Comparison of ENCODE assay signal across 9 cellular contexts in the genomic region with DNA sequence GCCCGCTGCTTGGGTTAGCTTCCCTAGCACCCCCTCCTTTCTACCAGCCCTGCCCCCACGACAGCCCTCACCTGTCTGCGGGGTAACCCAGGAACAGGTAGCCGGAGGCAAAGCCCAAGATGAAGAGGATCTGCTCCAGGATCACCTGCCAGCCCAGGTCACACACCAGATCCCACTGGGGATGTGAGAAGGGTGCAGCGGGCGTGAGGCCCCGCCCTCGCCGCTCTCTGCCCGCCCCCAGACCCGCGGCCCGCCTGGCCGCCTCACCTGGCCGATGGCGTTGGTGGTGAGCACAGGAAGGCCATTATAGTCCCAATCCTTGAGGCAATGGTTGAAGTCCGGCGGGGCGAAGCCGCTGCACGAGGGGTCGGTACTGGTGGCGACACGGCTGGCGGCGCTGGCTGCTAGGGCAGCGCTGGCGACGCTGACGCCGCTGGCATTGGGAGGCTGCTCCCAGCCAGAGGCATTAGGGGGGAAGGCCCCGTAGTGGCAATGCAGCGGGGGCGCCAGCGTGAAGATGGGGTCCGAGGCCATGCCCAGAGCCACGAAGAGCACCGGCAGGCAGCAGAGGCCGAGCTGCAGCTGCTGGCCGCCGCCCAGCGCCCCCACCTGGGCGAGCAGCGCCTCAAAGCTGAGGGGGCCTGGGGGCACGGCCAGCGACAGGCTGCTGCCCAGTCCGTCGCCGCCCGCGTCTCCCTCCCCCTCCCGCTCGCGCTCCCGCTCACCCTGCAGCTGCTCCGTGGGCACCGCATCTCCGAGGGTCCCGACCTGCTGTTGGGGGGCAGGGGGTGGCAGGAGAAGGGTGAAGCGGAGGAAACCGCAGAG. TPM values are rescaled to one million over a fixed set of nuclear protein-coding genes. Genes with fewer than 3 reads are reported as not detected.
DNase-seq lines count a peak whose midpoint lies in the region; ATAC-seq, FAIRE-seq and TF ChIP-seq lines count a peak whose summit lies in the region.
"Had no signal": no experiment of that assay in that cellular context is flagged by ENCODE, and none has a peak within 500 bp of the region (broad histone marks: within the 10 kb centered on the region; RNA-seq: fewer than 3 reads in every experiment).

No MANE protein-coding gene starts in this region.

- peak; percentile 61 for ATAC-seq in K562
- ATAC-seq in stimulated activated naive B cell treated with anti-CD40 and anti-IgM and Interleukin-4, amounts not matched to agents 10 μg/mL and 1 μg/mL and 100 μg/mL, for 72 hours (replicated peaks), result peak; percentile 18 to 30
- ATAC-seq in GM21619 (IDR thresholded peaks at IDR 0.05; ENCODE audit: unreplicated experiment), result no peak

- no peaks in the 10 kb centered on the region for H3K9me1 ChIP-seq in K562 (ENCODE audit: control insufficient read depth, insufficient read depth, low read length)

- no peaks in the 10 kb centered on the region for H3K79me2 ChIP-seq in K562 (ENCODE audit: control insufficient read depth, insufficient read depth, low read length)

- no peak overlapping the region for H3K4me2 ChIP-seq in K562 (ENCODE audit: insufficient read depth, low read length)

- no peaks in the 10 kb centered on the region for H3K36me3 ChIP-seq in K562 (ENCODE audit: control insufficient read depth, insufficient read depth, low read length)

- no peak overlapping the region for H3K9ac ChIP-seq in K562 (ENCODE audit: insufficient read depth in 1 of 2, low read depth in 2 of 2, low read length in 2 of 2)

- no peaks in the 10 kb centered on the region for H3K9me3 Mint-ChIP-seq in activated CD4-positive, alpha-beta T cell treated with anti-CD3 and anti-CD28 coated beads, Interleukin-2, amount 10 ng/mL, durations not matched to agents 7 days and 5 days
- peaks cover 0 to 8% (median 0%) of the 10 kb centered on the region in 6 donors for H3K9me3 Mint-ChIP-seq in immature natural killer cell
- H3K9me3 Mint-ChIP-seq in stimulated activated naive B cell treated with anti-CD40 and anti-IgM and Interleukin-4, amounts not matched to agents 10 μg/mL and 1 μg/mL and 100 μg/mL, for 72 hours, result peaks cover 0 to 3% of the 10 kb centered on the region in 2 donors

- 0 out of 6 replicates have a peak, but pooled peaks of 1 of the 3 experiments have one; percentile 5 for TF ChIP-seq CTCF in K562 (IDR thresholded peaks at IDR 0.05 in 2 of 3, conservative IDR thresholded peaks at IDR 0.05 in 1 of 3; ENCODE audit: insufficient read depth in 2 of 3, low read depth in 1 of 3, low read length in 3 of 3)

- POLR2A ChIA-PET in activated CD4-positive, alpha-beta T cell treated with anti-CD3 and anti-CD28 coated beads, Interleukin-2, amount 10 ng/mL, durations not matched to agents 7 days and 5 days (lab: Charles Lee), result no interaction called here
- POLR2A ChIA-PET in K562 (lab: Yijun Ruan, JAX), result no interaction called here

- H3K27ac Mint-ChIP-seq in activated CD4-positive, alpha-beta T cell treated with anti-CD3 and anti-CD28 coated beads, Interleukin-2, amount 10 ng/mL, durations not matched to agents 7 days and 5 days, result no peak overlapping the region
- no peak overlapping the region for H3K27ac Mint-ChIP-seq in immature natural killer cell
- no peak overlapping the region for H3K27ac Mint-ChIP-seq in stimulated activated naive B cell treated with anti-CD40 and anti-IgM and Interleukin-4, amounts not matched to agents 10 μg/mL and 1 μg/mL and 100 μg/mL, for 72 hours

- WGBS in K562 (ENCODE audit: insufficient coverage, low coverage, missing lambda C conversion rate), result 16% methylated on average over 23 of the region's 61 CpGs

- H3K4me1 Mint-ChIP-seq in activated CD4-positive, alpha-beta T cell treated with anti-CD3 and anti-CD28 coated beads, Interleukin-2, amount 10 ng/mL, durations not matched to agents 7 days and 5 days, result peaks cover 9% of the 10 kb centered on the region
- peaks cover 10 to 19% of the 10 kb centered on the region in 2 donors for H3K4me1 Mint-ChIP-seq in immature natural killer cell
- no peaks in the 10 kb centered on the region for H3K4me1 Mint-ChIP-seq in stimulated activated naive B cell treated with anti-CD40 and anti-IgM and Interleukin-4, amounts not matched to agents 10 μg/mL and 1 μg/mL and 100 μg/mL, for 72 hours

- peaks cover 0 to 18% of the 10 kb centered on the region in 2 experiments; a peak in 2 of 5 replicates for H3K4me1 ChIP-seq in K562 (replicated peaks in 1 of 2; ENCODE audit: control insufficient read depth in 2 of 2, insufficient read depth in 2 of 2, low read length in 2 of 2)

- no peak overlapping the region for H3K27ac ChIP-seq in K562 (ENCODE audit: extremely low read depth, low read depth, low read length)

- peak overlapping the region; percentile 66 for H3K4me3 Mint-ChIP-seq in activated CD4-positive, alpha-beta T cell treated with anti-CD3 and anti-CD28 coated beads, Interleukin-2, amount 10 ng/mL, durations not matched to agents 7 days and 5 days
- peak overlapping the region; percentile 31 to 83 (median 50) for H3K4me3 Mint-ChIP-seq in immature natural killer cell
- H3K4me3 Mint-ChIP-seq in stimulated activated naive B cell treated with anti-CD40 and anti-IgM and Interleukin-4, amounts not matched to agents 10 μg/mL and 1 μg/mL and 100 μg/mL, for 72 hours, result peak overlapping the region; percentile 45 to 71

- peaks cover 41% of the 10 kb centered on the region for H3K27me3 Mint-ChIP-seq in activated CD4-positive, alpha-beta T cell treated with anti-CD3 and anti-CD28 coated beads, Interleukin-2, amount 10 ng/mL, durations not matched to agents 7 days and 5 days
- H3K27me3 Mint-ChIP-seq in immature natural killer cell (ENCODE audit: low read depth in 3 of 3), result peaks cover 12 to 22% (median 15%) of the 10 kb centered on the region in 3 donors
- peaks cover 71 to 89% of the 10 kb centered on the region in 2 donors for H3K27me3 Mint-ChIP-seq in stimulated activated naive B cell treated with anti-CD40 and anti-IgM and Interleukin-4, amounts not matched to agents 10 μg/mL and 1 μg/mL and 100 μg/mL, for 72 hours

- no peak for TF ChIP-seq POLR2A in K562 (conservative IDR thresholded peaks at IDR 0.05)

- H3K9me3 ChIP-seq in K562 (replicated peaks; ENCODE audit: control insufficient read depth, insufficient read depth, low read depth, low read length), result no peaks in the 10 kb centered on the region

- intact Hi-C loops in K562 (cut with micrococcal nuclease), result no loop called here

- DNase-seq in activated CD4-positive, alpha-beta T cell treated with anti-CD3 and anti-CD28 coated beads, Interleukin-2, amount 10 ng/mL, durations not matched to agents 7 days and 5 days, result no peak
- DNase-seq in activated CD4-positive, alpha-beta T cell treated with anti-CD3 and anti-CD28 coated beads, Interleukin-2, amount 50 U/mL, for 48 hours, result no peak
- DNase-seq in K562 (ENCODE audit: extremely low read depth in 1 of 4, low spot score in 3 of 4), result peak in 2 of 4 experiments; percentile 27 to 28
- DNase-seq in immature natural killer cell, result no peak
- DNase-seq in stimulated activated naive B cell treated with anti-CD40 and anti-IgM and Interleukin-4, amounts not matched to agents 10 μg/mL and 1 μg/mL and 100 μg/mL, for 72 hours, result no peak
- DNase-seq in RKO (ENCODE audit: low spot score), result no peak
- no peak for DNase-seq in ACHN

- in situ Hi-C loops in K562 (cut with MboI) (no loop called here), ACHN (cut with HindIII; ENCODE audit: low pct_ligation_motif_present, low pct_unique_long_range_greater_than_20kb, low sequenced_read_pairs) (no loop called here)

- H3K36me3 Mint-ChIP-seq in activated CD4-positive, alpha-beta T cell treated with anti-CD3 and anti-CD28 coated beads, Interleukin-2, amount 10 ng/mL, durations not matched to agents 7 days and 5 days (ENCODE audit: low read depth), result no peaks in the 10 kb centered on the region
- H3K36me3 Mint-ChIP-seq in immature natural killer cell, result peaks cover 0 to 3% (median 0%) of the 10 kb centered on the region in 3 donors
- H3K36me3 Mint-ChIP-seq in stimulated activated naive B cell treated with anti-CD40 and anti-IgM and Interleukin-4, amounts not matched to agents 10 μg/mL and 1 μg/mL and 100 μg/mL, for 72 hours, result no peaks in the 10 kb centered on the region

- no TSS peak for BruUV-seq in K562 (replicated peaks; lab: Mats Ljungman, UMichigan)

- H4K20me1 ChIP-seq in K562 (replicated peaks; ENCODE audit: control insufficient read depth, insufficient read depth, low read length), result no peaks in the 10 kb centered on the region; the same call in 1 of the 2 replicates

- CTCF ChIA-PET in activated CD4-positive, alpha-beta T cell treated with anti-CD3 and anti-CD28 coated beads, Interleukin-2, amount 10 ng/mL, durations not matched to agents 7 days and 5 days (lab: Charles Lee), result interaction anchor here (0.6 to 1.2 kb wide), 3 partner anchors 41 to 763 kb away, joined by 3 read pairs; no protein-coding TSS in a partner anchor
- CTCF ChIA-PET in K562 (lab: Yijun Ruan, JAX; ENCODE audit: low intra/inter-chr PET ratio), result interaction anchor here (0.7 kb wide), 1 partner anchor 98 kb away, joined by 4 read pairs; no protein-coding TSS in a partner anchor

- no peak overlapping the region for H2AFZ ChIP-seq in K562 (ENCODE audit: low read depth, low read length)

- no peak for TF ChIP-seq EP300 in K562 (IDR thresholded peaks at IDR 0.05; ENCODE audit: low read length)

- no peak for TF ChIP-seq RAD21 in K562 (CRISPR knock-in tag; conservative IDR thresholded peaks at IDR 0.05 in 1 of 2, IDR thresholded peaks at IDR 0.05 in 1 of 2)

- H3K27me3 ChIP-seq in K562 (ENCODE audit: control insufficient read depth in 2 of 2, insufficient read depth in 2 of 2, low read length in 2 of 2), result peaks cover 15 to 38% of the 10 kb centered on the region in 2 experiments

- no peak for FAIRE-seq in K562 (lab: Jason Lieb, UNC)

- no peak overlapping the region for H3K4me3 ChIP-seq in K562

RNA-seq across cellular contexts. Expression of a gene that starts 0.8 kb away (rescaled TPM):
- total RNA-seq in activated CD4-positive, alpha-beta T cell treated with anti-CD3 and anti-CD28 coated beads, Interleukin-2, amount 10 ng/mL, durations not matched to agents 7 days and 5 days, result 1 to 10 TPM; 3.0 to 3.4 TPM
- 0.48 and 1.3 TPM in 2 replicates for total RNA-seq in K562 (2011; cell fraction: chromatin; rRNA removed; ENCODE audit: low replicate concordance)
- 0.50 and 1.1 TPM in 2 replicates for total RNA-seq in K562 (2011; cell fraction: nucleolus; rRNA removed)
- total RNA-seq in K562 (2011; cell fraction: nucleoplasm; rRNA removed), result 0.37 and 0.53 TPM in 2 replicates
- 0.09 and 0.12 TPM in 2 replicates for total RNA-seq in K562 (2014; rRNA removed)
- not detected in 2 replicates for total RNA-seq in K562 (2014; rRNA removed; fragmentation: Illumina TruSeq; extraction: Trizol)
- not detected in 2 replicates for total RNA-seq in K562 (2015; rRNA removed; fragmentation: Illumina TruSeq; extraction: Trizol)
- total RNA-seq in K562 (2021), result 0.18 TPM in 1 of 2 replicates, not detected in the other
- 0.19 TPM in 1 of 2 replicates, not detected in the other for polyA plus RNA-seq in K562 (2011; rRNA removed)
- polyA plus RNA-seq in K562 (2011; cell fraction: cytosol; rRNA removed), result 0.24 TPM in 1 of 2 replicates, not detected in the other
- polyA plus RNA-seq in K562 (2011; cell fraction: nucleus; rRNA removed), result 0.72 and 1.4 TPM in 2 replicates
- 0.14 and 0.36 TPM in 2 replicates for polyA plus RNA-seq in K562 (2012)
- 0.06 and 0.07 TPM in 2 replicates for polyA plus RNA-seq in K562 (2014; fragmentation: Illumina TruSeq; extraction: Trizol)
- polyA plus RNA-seq in K562 (2014; fragmentation: Nextera tagmentation; extraction: Ambion mirVana), result not detected
- polyA plus RNA-seq in K562 (2014; rRNA removed), result 0.04 TPM in 1 of 2 replicates, not detected in the other
- polyA minus RNA-seq in K562 (2011; rRNA and poly(A)+ RNA removed), result not detected in 2 replicates
- not detected in 2 replicates for polyA minus RNA-seq in K562 (2011; cell fraction: cytosol; rRNA and poly(A)+ RNA removed)
- polyA minus RNA-seq in K562 (2011; cell fraction: nucleus; rRNA and poly(A)+ RNA removed), result not detected in 2 replicates
- under 1 TPM in 1 of 3 donors, not detected in 2; 0.18 TPM for polyA plus RNA-seq in immature natural killer cell

RNA-seq across cellular contexts. Expression of a gene that starts 13.1 kb away (rescaled TPM):
- total RNA-seq in activated CD4-positive, alpha-beta T cell treated with anti-CD3 and anti-CD28 coated beads, Interleukin-2, amount 10 ng/mL, durations not matched to agents 7 days and 5 days, result not detected
- total RNA-seq in K562 (2011; cell fraction: chromatin; rRNA removed; ENCODE audit: low replicate concordance), result 0.14 and 0.19 TPM in 2 replicates
- 0.17 TPM in 1 of 2 replicates, not detected in the other for total RNA-seq in K562 (2011; cell fraction: nucleolus; rRNA removed)
- total RNA-seq in K562 (2011; cell fraction: nucleoplasm; rRNA removed), result not detected in 2 replicates
- not detected in 2 replicates for total RNA-seq in K562 (2014; rRNA removed)
- total RNA-seq in K562 (2014; rRNA removed; fragmentation: Illumina TruSeq; extraction: Trizol), result not detected in 2 replicates
- not detected in 2 replicates for total RNA-seq in K562 (2015; rRNA removed; fragmentation: Illumina TruSeq; extraction: Trizol)
- total RNA-seq in K562 (2021), result 0.07 TPM in 1 of 2 replicates, not detected in the other
- polyA plus RNA-seq in K562 (2011; rRNA removed), result 0.03 and 0.08 TPM in 2 replicates
- 0.09 TPM in 2 replicates for polyA plus RNA-seq in K562 (2011; cell fraction: cytosol; rRNA removed)
- polyA plus RNA-seq in K562 (2011; cell fraction: nucleus; rRNA removed), result 0.42 and 0.44 TPM in 2 replicates
- polyA plus RNA-seq in K562 (2012), result 0.03 TPM in 1 of 2 replicates, not detected in the other
- polyA plus RNA-seq in K562 (2014; fragmentation: Illumina TruSeq; extraction: Trizol), result not detected in 2 replicates
- polyA plus RNA-seq in K562 (2014; fragmentation: Nextera tagmentation; extraction: Ambion mirVana), result not detected
- polyA plus RNA-seq in K562 (2014; rRNA removed), result 0.01 TPM in 1 of 2 replicates, not detected in the other
- not detected in 2 replicates for polyA minus RNA-seq in K562 (2011; rRNA and poly(A)+ RNA removed)
- not detected in 2 replicates for polyA minus RNA-seq in K562 (2011; cell fraction: cytosol; rRNA and poly(A)+ RNA removed)
- polyA minus RNA-seq in K562 (2011; cell fraction: nucleus; rRNA and poly(A)+ RNA removed), result 0.11 TPM in 1 of 2 replicates, not detected in the other
- polyA plus RNA-seq in immature natural killer cell, result not detected
- total RNA-seq: activated CD8-positive, alpha-beta memory T cell treated with anti-CD3 and anti-CD28 coated beads for 36 hours had no signal

RNA-seq across cellular contexts. Expression of a gene that starts 20.7 kb away (rescaled TPM):
- total RNA-seq in activated CD4-positive, alpha-beta T cell treated with anti-CD3 and anti-CD28 coated beads, Interleukin-2, amount 10 ng/mL, durations not matched to agents 7 days and 5 days, result not detected
- total RNA-seq in K562 (2011; cell fraction: chromatin; rRNA removed; ENCODE audit: low replicate concordance), result not detected in 2 replicates
- total RNA-seq in K562 (2011; cell fraction: nucleolus; rRNA removed), result not detected in 2 replicates
- total RNA-seq in K562 (2011; cell fraction: nucleoplasm; rRNA removed), result not detected in 2 replicates
- total RNA-seq in K562 (2014; rRNA removed), result not detected in 2 replicates
- total RNA-seq in K562 (2014; rRNA removed; fragmentation: Illumina TruSeq; extraction: Trizol), result not detected in 2 replicates
- total RNA-seq in K562 (2015; rRNA removed; fragmentation: Illumina TruSeq; extraction: Trizol), result not detected in 2 replicates
- total RNA-seq in K562 (2021), result not detected in 2 replicates
- not detected in 2 replicates for polyA plus RNA-seq in K562 (2011; rRNA removed)
- not detected in 2 replicates for polyA plus RNA-seq in K562 (2011; cell fraction: cytosol; rRNA removed)
- polyA plus RNA-seq in K562 (2011; cell fraction: nucleus; rRNA removed), result not detected in 2 replicates
- polyA plus RNA-seq in K562 (2012), result not detected in 2 replicates
- polyA plus RNA-seq in K562 (2014; fragmentation: Illumina TruSeq; extraction: Trizol), result not detected in 2 replicates
- polyA plus RNA-seq in K562 (2014; fragmentation: Nextera tagmentation; extraction: Ambion mirVana), result not detected
- not detected in 2 replicates for polyA plus RNA-seq in K562 (2014; rRNA removed)
- polyA minus RNA-seq in K562 (2011; rRNA and poly(A)+ RNA removed), result not detected in 2 replicates
- not detected in 2 replicates for polyA minus RNA-seq in K562 (2011; cell fraction: cytosol; rRNA and poly(A)+ RNA removed)
- polyA minus RNA-seq in K562 (2011; cell fraction: nucleus; rRNA and poly(A)+ RNA removed), result not detected in 2 replicates
- polyA plus RNA-seq in immature natural killer cell, result not detected
- total RNA-seq: activated CD8-positive, alpha-beta memory T cell treated with anti-CD3 and anti-CD28 coated beads for 36 hours had no signal

RNA-seq across cellular contexts. Expression of a gene that starts 25.0 kb away (rescaled TPM):
- total RNA-seq in activated CD4-positive, alpha-beta T cell treated with anti-CD3 and anti-CD28 coated beads, Interleukin-2, amount 10 ng/mL, durations not matched to agents 7 days and 5 days, result not detected
- total RNA-seq in K562 (2011; cell fraction: chromatin; rRNA removed; ENCODE audit: low replicate concordance), result not detected in 2 replicates
- 0.13 TPM in 1 of 2 replicates, not detected in the other for total RNA-seq in K562 (2011; cell fraction: nucleolus; rRNA removed)
- total RNA-seq in K562 (2011; cell fraction: nucleoplasm; rRNA removed), result not detected in 2 replicates
- total RNA-seq in K562 (2014; rRNA removed) (not detected in 2 replicates), K562 (2014; rRNA removed; fragmentation: Illumina TruSeq; extraction: Trizol) (not detected in 2 replicates), K562 (2015; rRNA removed; fragmentation: Illumina TruSeq; extraction: Trizol) (not detected in 2 replicates), K562 (2021) (not detected in 2 replicates)
- polyA plus RNA-seq in K562 (2011; rRNA removed) (0.09 and 0.21 TPM in 2 replicates), K562 (2014; fragmentation: Illumina TruSeq; extraction: Trizol) (not detected in 2 replicates), K562 (2014; fragmentation: Nextera tagmentation; extraction: Ambion mirVana) (not detected), K562 (2014; rRNA removed) (not detected in 2 replicates), immature natural killer cell (1 to 10 TPM in 1 of 3 donors, under 1 TPM in 1, not detected in 1; 0.27 to 4.0 TPM)
- polyA plus RNA-seq in K562 (2011; cell fraction: cytosol; rRNA removed), result 1.1 TPM in 1 of 2 replicates, not detected in the other
- polyA plus RNA-seq in K562 (2011; cell fraction: nucleus; rRNA removed), result 0.21 and 0.58 TPM in 2 replicates
- 0.17 TPM in 1 of 2 replicates, not detected in the other for polyA plus RNA-seq in K562 (2012)
- polyA minus RNA-seq in K562 (2011; rRNA and poly(A)+ RNA removed), result not detected in 2 replicates
- polyA minus RNA-seq in K562 (2011; cell fraction: cytosol; rRNA and poly(A)+ RNA removed), result not detected in 2 replicates
- not detected in 2 replicates for polyA minus RNA-seq in K562 (2011; cell fraction: nucleus; rRNA and poly(A)+ RNA removed)
- total RNA-seq: activated CD8-positive, alpha-beta memory T cell treated with anti-CD3 and anti-CD28 coated beads for 36 hours had no signal

RNA-seq across cellular contexts. Expression of a gene that starts 30.6 kb away (rescaled TPM):
- 100 to 1,000 TPM; 203 to 208 TPM for total RNA-seq in activated CD4-positive, alpha-beta T cell treated with anti-CD3 and anti-CD28 coated beads, Interleukin-2, amount 10 ng/mL, durations not matched to agents 7 days and 5 days
- 516 and 682 TPM in 2 replicates for total RNA-seq in K562 (2011; cell fraction: chromatin; rRNA removed; ENCODE audit: low replicate concordance)
- total RNA-seq in K562 (2011; cell fraction: nucleolus; rRNA removed), result 349 and 369 TPM in 2 replicates
- total RNA-seq in K562 (2011; cell fraction: nucleoplasm; rRNA removed), result 339 and 341 TPM in 2 replicates
- total RNA-seq in K562 (2014; rRNA removed), result 84.5 and 139 TPM in 2 replicates
- total RNA-seq in K562 (2014; rRNA removed; fragmentation: Illumina TruSeq; extraction: Trizol), result 81.6 and 93.2 TPM in 2 replicates
- total RNA-seq in K562 (2015; rRNA removed; fragmentation: Illumina TruSeq; extraction: Trizol), result 175 and 178 TPM in 2 replicates
- total RNA-seq in K562 (2021), result 192 and 215 TPM in 2 replicates
- 388 and 435 TPM in 2 replicates for polyA plus RNA-seq in K562 (2011; rRNA removed)
- polyA plus RNA-seq in K562 (2011; cell fraction: cytosol; rRNA removed), result 216 and 274 TPM in 2 replicates
- 975 and 1,426 TPM in 2 replicates for polyA plus RNA-seq in K562 (2011; cell fraction: nucleus; rRNA removed)
- polyA plus RNA-seq in K562 (2012), result 169 and 185 TPM in 2 replicates
- 226 and 292 TPM in 2 replicates for polyA plus RNA-seq in K562 (2014; fragmentation: Illumina TruSeq; extraction: Trizol)
- 10 to 100 TPM; 32.6 to 34.4 TPM for polyA plus RNA-seq in K562 (2014; fragmentation: Nextera tagmentation; extraction: Ambion mirVana)
- polyA plus RNA-seq in K562 (2014; rRNA removed), result 194 and 243 TPM in 2 replicates
- polyA minus RNA-seq in K562 (2011; rRNA and poly(A)+ RNA removed), result 142 and 145 TPM in 2 replicates
- 47.2 and 52.1 TPM in 2 replicates for polyA minus RNA-seq in K562 (2011; cell fraction: cytosol; rRNA and poly(A)+ RNA removed)
- 62.1 and 99.2 TPM in 2 replicates for polyA minus RNA-seq in K562 (2011; cell fraction: nucleus; rRNA and poly(A)+ RNA removed)
- polyA plus RNA-seq in immature natural killer cell, result 100 to 1,000 TPM in 2 of 3 donors, 10 to 100 TPM in 1; 86.2 to 114 (median 113) TPM
